ENCODE assay signal across 21 cellular contexts in genomic region chr2:121182520-121182919, GRCh38.
"Had no signal": no experiment of that assay in that cellular context is flagged by ENCODE, and none has a peak within 500 bp of the region (broad histone marks: within the 10 kb centered on the region; RNA-seq: fewer than 3 reads in every experiment).

No MANE protein-coding gene starts in this region.

- H3K27ac ChIP-seq: ascending aorta, body of pancreas, cardiac muscle cell had no signal

- H3K9me3 ChIP-seq: ascending aorta, body of pancreas had no signal

- H3K36me3 ChIP-seq: ascending aorta, cardiac muscle cell had no signal

- H3K9me3 Mint-ChIP-seq: activated naive CD4-positive, alpha-beta T cell treated with anti-CD3 and anti-CD28 coated beads, Interleukin-2, amount 50 U/mL, for 24 hours; T-helper 1 cell treated with Interleukin-12 subunit alpha and Interleukin-12 subunit beta and Interleukin-4 antibody, amounts not matched to agents 30 μg/mL and 1 μg/mL, for 36 hours had no signal

- DNase-seq: activated CD4-positive, alpha-beta T cell treated with anti-CD3 and anti-CD28 coated beads for 48 hours; activated CD4-positive, alpha-beta T cell treated with anti-CD3 and anti-CD28 coated beads, Interleukin-2, amount 50 U/mL, for 4 hours; activated CD8-positive, alpha-beta memory T cell treated with anti-CD3 and anti-CD28 coated beads, Interleukin-2, amount 50 U/mL, for 48 hours; activated CD8-positive, alpha-beta T cell treated with anti-CD3 and anti-CD28 coated beads, Interleukin-2, amount 10 ng/mL, durations not matched to agents 7 days and 5 days; activated T-cell treated with anti-CD3 and anti-CD28 coated beads, Interleukin-2, amount 50 U/mL, for 1 hour; body of pancreas; KG1; NCI-H1092; NCI-H1417 treated with DMSO at 0.1 percent for 48 hours; NCI-H187; NCI-H2081; NCI-H446; NCI-H524; SHP77 treated with DMSO at 0.1 percent for 48 hours had no signal

- H3K27me3 ChIP-seq: ascending aorta, body of pancreas, cardiac muscle cell had no signal

- H3K36me3 Mint-ChIP-seq: activated naive CD4-positive, alpha-beta T cell treated with anti-CD3 and anti-CD28 coated beads, Interleukin-2, amount 50 U/mL, for 24 hours; IgD-negative memory B cell had no signal

- H3K27me3 Mint-ChIP-seq: activated naive CD4-positive, alpha-beta T cell treated with anti-CD3 and anti-CD28 coated beads, Interleukin-2, amount 50 U/mL, for 24 hours had no signal

- H3K4me1 ChIP-seq: ascending aorta had no signal

- ATAC-seq: activated CD4-positive, CD25-positive, alpha-beta regulatory T cell treated with anti-CD3 and anti-CD28 coated beads, Interleukin-2, amount 50 U/mL, for 24 hours; activated CD8-positive, alpha-beta T cell treated with anti-CD3 and anti-CD28 coated beads, Interleukin-2, amount 10 ng/mL, durations not matched to agents 7 days and 5 days; body of pancreas had no signal

- FAIRE-seq: RCC 7860 had no signal

- H3K4me3 ChIP-seq: ascending aorta, body of pancreas, cardiac muscle cell had no signal

- H3K4me3 Mint-ChIP-seq: activated CD8-positive, alpha-beta T cell treated with anti-CD3 and anti-CD28 coated beads, Interleukin-2, amount 10 ng/mL, durations not matched to agents 7 days and 5 days; activated naive CD4-positive, alpha-beta T cell treated with anti-CD3 and anti-CD28 coated beads, Interleukin-2, amount 50 U/mL, for 24 hours; IgD-negative memory B cell; T-helper 1 cell treated with Interleukin-12 subunit alpha and Interleukin-12 subunit beta and Interleukin-4 antibody, amounts not matched to agents 30 μg/mL and 1 μg/mL, for 36 hours had no signal

- H3K27ac Mint-ChIP-seq: activated CD8-positive, alpha-beta T cell treated with anti-CD3 and anti-CD28 coated beads, Interleukin-2, amount 10 ng/mL, durations not matched to agents 7 days and 5 days; activated naive CD4-positive, alpha-beta T cell treated with anti-CD3 and anti-CD28 coated beads, Interleukin-2, amount 50 U/mL, for 24 hours; T-helper 1 cell treated with Interleukin-12 subunit alpha and Interleukin-12 subunit beta and Interleukin-4 antibody, amounts not matched to agents 30 μg/mL and 1 μg/mL, for 36 hours had no signal

- H3K4me1 Mint-ChIP-seq: activated naive CD4-positive, alpha-beta T cell treated with anti-CD3 and anti-CD28 coated beads, Interleukin-2, amount 50 U/mL, for 24 hours; IgD-negative memory B cell had no signal
